Comparison of ENCODE assay signal across 14 cellular contexts in genomic region chr13:77859450-77859849, GRCh38. TPM values are rescaled to one million over a fixed set of nuclear protein-coding genes. Genes with fewer than 3 reads are reported as not detected.
DNase-seq lines count a peak whose midpoint lies in the region; ATAC-seq and TF ChIP-seq lines count a peak whose summit lies in the region.
"Had no signal": no experiment of that assay in that cellular context is flagged by ENCODE, and none has a peak within 500 bp of the region (broad histone marks: within the 10 kb centered on the region; RNA-seq: fewer than 3 reads in every experiment).

No MANE protein-coding gene starts in this region.

- peak overlapping the region; percentile 10 to 95 (median 78) for H3K27ac Mint-ChIP-seq in CD14-positive monocyte
- no peak overlapping the region for H3K27ac Mint-ChIP-seq in activated naive CD8-positive, alpha-beta T cell treated with anti-CD3 and anti-CD28 coated beads, Interleukin-2, amount 50 U/mL, for 24 hours
- no peak overlapping the region for H3K27ac Mint-ChIP-seq in activated T-cell treated with anti-CD3 and anti-CD28 coated beads, Interleukin-2, amount 50 U/mL, for 24 hours
- H3K27ac Mint-ChIP-seq: CD4-positive, alpha-beta T cell; endodermal cell had no signal

- H3K36me3 Mint-ChIP-seq in CD14-positive monocyte = no peaks in the 10 kb centered on the region
- H3K36me3 Mint-ChIP-seq in activated naive CD8-positive, alpha-beta T cell treated with anti-CD3 and anti-CD28 coated beads, Interleukin-2, amount 50 U/mL, for 24 hours (ENCODE audit: low read depth) = no peaks in the 10 kb centered on the region
- H3K36me3 Mint-ChIP-seq in activated T-cell treated with anti-CD3 and anti-CD28 coated beads, Interleukin-2, amount 50 U/mL, for 24 hours (ENCODE audit: low read depth) = no peaks in the 10 kb centered on the region

- H3K4me3 Mint-ChIP-seq in CD14-positive monocyte = no peak overlapping the region
- no peak overlapping the region for H3K4me3 Mint-ChIP-seq in activated naive CD8-positive, alpha-beta T cell treated with anti-CD3 and anti-CD28 coated beads, Interleukin-2, amount 50 U/mL, for 24 hours
- no peak overlapping the region for H3K4me3 Mint-ChIP-seq in activated T-cell treated with anti-CD3 and anti-CD28 coated beads, Interleukin-2, amount 50 U/mL, for 24 hours
- H3K4me3 Mint-ChIP-seq: CD4-positive, alpha-beta T cell; endodermal cell had no signal

- peak; percentile 73 for ATAC-seq in sciatic nerve
- no peak for ATAC-seq in activated naive CD8-positive, alpha-beta T cell treated with anti-CD3 and anti-CD28 coated beads, Interleukin-2, amount 50 U/mL, for 24 hours
- no peak for ATAC-seq in HG02938 (IDR thresholded peaks at IDR 0.05; ENCODE audit: unreplicated experiment)
- ATAC-seq: SK-N-SH treated with all-trans-retinoic acid at 6 μM for 48 hours had no signal

- H3K4me3 ChIP-seq in fibroblast of the aortic adventitia (ENCODE audit: low read depth, low read length) = no peak overlapping the region
- H3K4me3 ChIP-seq: skin epidermis had no signal

- H3K9me3 Mint-ChIP-seq in CD14-positive monocyte = peaks cover 0 to 8% (median 3%) of the 10 kb centered on the region in 7 donors
- H3K9me3 Mint-ChIP-seq in activated naive CD8-positive, alpha-beta T cell treated with anti-CD3 and anti-CD28 coated beads, Interleukin-2, amount 50 U/mL, for 24 hours = no peaks in the 10 kb centered on the region
- no peaks in the 10 kb centered on the region for H3K9me3 Mint-ChIP-seq in activated T-cell treated with anti-CD3 and anti-CD28 coated beads, Interleukin-2, amount 50 U/mL, for 24 hours
- H3K9me3 Mint-ChIP-seq: CD4-positive, alpha-beta T cell; endodermal cell had no signal

- H3K27me3 Mint-ChIP-seq in CD14-positive monocyte (ENCODE audit: low read depth in 3 of 3) = peaks cover 0 to 3% (median 0%) of the 10 kb centered on the region in 3 donors
- peaks cover 5% of the 10 kb centered on the region for H3K27me3 Mint-ChIP-seq in activated naive CD8-positive, alpha-beta T cell treated with anti-CD3 and anti-CD28 coated beads, Interleukin-2, amount 50 U/mL, for 24 hours
- H3K27me3 Mint-ChIP-seq in activated T-cell treated with anti-CD3 and anti-CD28 coated beads, Interleukin-2, amount 50 U/mL, for 24 hours = peaks cover 8% of the 10 kb centered on the region

- intact Hi-C loops in CD14-positive monocyte (cut with micrococcal nuclease) = no loop called here
- intact Hi-C loops in sciatic nerve (cut with DNase I) = no loop called here

- peak; percentile 61 for DNase-seq in CD14-positive monocyte (ENCODE audit: low spot score)
- peak; percentile 30 to 54 for DNase-seq in NOMO-1 (lab: John Stamatoyannopoulos, UW; ENCODE audit: unreplicated experiment in 2 of 2)
- DNase-seq in fibroblast of the aortic adventitia (ENCODE audit: low read depth) = peak; percentile 67
- no peak for DNase-seq in sciatic nerve (ENCODE audit: low spot score)
- no peak for DNase-seq in G401 (ENCODE audit: low spot score)
- no peak for DNase-seq in activated naive CD8-positive, alpha-beta T cell treated with anti-CD3 and anti-CD28 coated beads, Interleukin-2, amount 50 U/mL, for 24 hours
- DNase-seq in activated T-cell treated with anti-CD3 and anti-CD28 coated beads, Interleukin-2, amount 50 U/mL, for 24 hours = no peak
- DNase-seq: activated T-cell treated with anti-CD3 and anti-CD28 coated beads for 4 hours; CD4-positive, alpha-beta T cell; endodermal cell; NCI-H82 had no signal

- TF ChIP-seq CTCF in CD14-positive monocyte (IDR thresholded peaks at IDR 0.05) = no peak
- no peak for TF ChIP-seq CTCF in fibroblast of the aortic adventitia (IDR thresholded peaks at IDR 0.05; ENCODE audit: insufficient read depth, low read length)

- peaks cover 40% of the 10 kb centered on the region for H3K4me1 Mint-ChIP-seq in CD14-positive monocyte
- H3K4me1 Mint-ChIP-seq in activated naive CD8-positive, alpha-beta T cell treated with anti-CD3 and anti-CD28 coated beads, Interleukin-2, amount 50 U/mL, for 24 hours = no peaks in the 10 kb centered on the region
- no peaks in the 10 kb centered on the region for H3K4me1 Mint-ChIP-seq in activated T-cell treated with anti-CD3 and anti-CD28 coated beads, Interleukin-2, amount 50 U/mL, for 24 hours (ENCODE audit: low read depth)

- in situ Hi-C loops in G401 (cut with HindIII; ENCODE audit: low sequenced_read_pairs) = no loop called here

RNA-seq across cellular contexts. Expression of gene EDNRB, which starts 59.2 kb away (rescaled TPM):
- under 1 TPM; 0.37 to 0.53 TPM for polyA plus RNA-seq in CD14-positive monocyte
- total RNA-seq in fibroblast of the aortic adventitia (ENCODE audit: low replicate concordance) = 1.3 and 23.3 TPM in 2 replicates
- 31.1 TPM for total RNA-seq in sciatic nerve
- total RNA-seq in G401 (2014; rRNA removed; shearing (Covaris generic)) = not detected in 2 replicates
- total RNA-seq: CD4-positive, alpha-beta T cell had no signal

Comparison
In these comparisons a context has a peak if more than half of its experiments do, and no peak if none do; other contexts are left out.
1. DNase-seq: peak in CD14-positive monocyte (single experiment), NOMO-1 (2 of 2) and fibroblast of the aortic adventitia (single experiment); none in sciatic nerve (single experiment), G401 (single experiment), activated naive CD8-positive, alpha-beta T cell treated with anti-CD3 and anti-CD28 coated beads, Interleukin-2, amount 50 U/mL, for 24 hours (single experiment) and activated T-cell treated with anti-CD3 and anti-CD28 coated beads, Interleukin-2, amount 50 U/mL, for 24 hours (single experiment).
2. H3K27ac Mint-ChIP-seq: peak in CD14-positive monocyte (7 of 7); none in activated naive CD8-positive, alpha-beta T cell treated with anti-CD3 and anti-CD28 coated beads, Interleukin-2, amount 50 U/mL, for 24 hours (single experiment) and activated T-cell treated with anti-CD3 and anti-CD28 coated beads, Interleukin-2, amount 50 U/mL, for 24 hours (single experiment).